Comparison of ENCODE assay signal across 18 cellular contexts in the genomic region with DNA sequence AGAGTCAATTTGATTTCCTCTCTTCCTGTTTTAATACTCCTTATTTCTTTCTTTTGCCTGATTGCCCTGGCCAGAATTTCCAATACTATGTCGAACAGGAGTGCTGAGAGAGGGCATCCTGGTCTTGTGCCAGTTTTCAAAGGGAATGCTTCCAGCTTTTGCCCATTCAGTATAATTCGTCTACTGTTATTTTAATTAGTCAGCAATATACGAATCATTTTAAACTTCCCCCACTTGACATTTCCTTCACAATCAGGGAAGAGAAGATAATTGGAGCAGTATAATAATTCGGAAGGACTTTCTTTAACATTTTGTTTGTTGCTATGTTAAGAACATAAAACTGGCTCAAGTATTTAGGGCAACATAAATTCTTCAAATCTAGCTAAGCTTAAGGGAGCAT.
DNase-seq lines count a peak whose midpoint lies in the region; FAIRE-seq and TF ChIP-seq lines count a peak whose summit lies in the region.
"Had no signal": no experiment of that assay in that cellular context is flagged by ENCODE, and none has a peak within 500 bp of the region (broad histone marks: within the 10 kb centered on the region; RNA-seq: fewer than 3 reads in every experiment).

No MANE protein-coding gene starts in this region.

- DNase-seq in A172 (ENCODE audit: low spot score) (peak; percentile 5), Daoy (ENCODE audit: low read depth) (peak; percentile 32), MG63 (peak; percentile 20), endothelial cell of umbilical vein (ENCODE audit: low read depth, low spot score) (peak; percentile 46), NCI-H1092 treated with DMSO at 0.1 percent for 48 hours (lab: John Stamatoyannopoulos, UW) (no peak), mesothelial cell of epicardium (ENCODE audit: low spot score in 2 of 2, unreplicated experiment in 2 of 2) (no peak), GM03348 (ENCODE audit: low spot score) (no peak)
- DNase-seq: BE2C; CD8-positive, alpha-beta T cell; COR-L47; DMS53; GOT3; KG1 had no signal

- no peaks in the 10 kb centered on the region for H3K79me2 ChIP-seq in endothelial cell of umbilical vein (ENCODE audit: control insufficient read depth, insufficient read depth, low read length)

- TF ChIP-seq CTCF in endothelial cell of umbilical vein (IDR thresholded peaks at IDR 0.05; ENCODE audit: extremely low read depth in 1 of 2, insufficient read depth in 1 of 2, low read depth in 1 of 2, low read length in 2 of 2) (no peak), mesothelial cell of epicardium (IDR thresholded peaks at IDR 0.05; ENCODE audit: unreplicated experiment) (no peak)

- H3K4me3 ChIP-seq in MG63, result no peak overlapping the region
- no peak overlapping the region for H3K4me3 ChIP-seq in endothelial cell of umbilical vein (replicated peaks in 1 of 3; ENCODE audit: insufficient read depth in 1 of 3, low read depth in 1 of 3, low read length in 3 of 3)
- H3K4me3 ChIP-seq: GM12878, HAP-1 had no signal

- no peak for FAIRE-seq in endothelial cell of umbilical vein (lab: Jason Lieb, UNC)
- FAIRE-seq: A204.1, GM12878, GM18507 had no signal

- H3K4me3 Mint-ChIP-seq in mesothelial cell of epicardium, result no peak overlapping the region
- H3K4me3 Mint-ChIP-seq: CD8-positive, alpha-beta T cell had no signal

- dilution Hi-C loops in endothelial cell of umbilical vein (cut with MboI; ENCODE audit: extremely low pct_ligation_motif_present, low sequenced_read_pairs), result no loop called here

- H2AFZ ChIP-seq in endothelial cell of umbilical vein (ENCODE audit: low read depth, low read length), result no peak overlapping the region

- no peak overlapping the region for H3K9ac ChIP-seq in endothelial cell of umbilical vein (replicated peaks; ENCODE audit: extremely low read depth, insufficient read depth, low read length)

- H3K36me3 Mint-ChIP-seq in mesothelial cell of epicardium, result no peaks in the 10 kb centered on the region
- H3K36me3 Mint-ChIP-seq: CD8-positive, alpha-beta T cell had no signal

- H3K9me3 ChIP-seq in MG63 (no peaks in the 10 kb centered on the region), endothelial cell of umbilical vein (replicated peaks; ENCODE audit: control insufficient read depth, insufficient read depth, low read length) (peaks cover 2% of the 10 kb centered on the region)
- H3K9me3 ChIP-seq: BE2C, HAP-1 had no signal

- no peak overlapping the region for H3K27ac ChIP-seq in endothelial cell of umbilical vein (ENCODE audit: insufficient read depth, low read depth, low read length)
- H3K27ac ChIP-seq: C4-2B had no signal

- intact Hi-C loops in endothelial cell of umbilical vein (cut with micrococcal nuclease), result no loop called here

- H3K27me3 ChIP-seq in MG63 (no peaks in the 10 kb centered on the region), endothelial cell of umbilical vein (ENCODE audit: control insufficient read depth in 2 of 2, insufficient read depth in 2 of 2, low read length in 2 of 2) (no peaks in the 10 kb centered on the region)
- H3K27me3 ChIP-seq: BE2C had no signal

- no peak overlapping the region for H3K4me2 ChIP-seq in endothelial cell of umbilical vein (ENCODE audit: insufficient read depth, low read length)

- peaks cover 16% of the 10 kb centered on the region for H3K9me3 Mint-ChIP-seq in mesothelial cell of epicardium

- CTCF ChIA-PET in endothelial cell of umbilical vein (lab: Charles Lee), result interaction anchor here (1.1 kb wide), 1 partner anchor 18 kb away, joined by 3 read pairs; no protein-coding TSS in a partner anchor

- H3K27me3 Mint-ChIP-seq in mesothelial cell of epicardium (ENCODE audit: low read depth), result no peaks in the 10 kb centered on the region

- no TSS peak for BruUV-seq in endothelial cell of umbilical vein (replicated peaks; lab: Mats Ljungman, UMichigan)

- H3K36me3 ChIP-seq in MG63, result no peaks in the 10 kb centered on the region
- no peaks in the 10 kb centered on the region for H3K36me3 ChIP-seq in endothelial cell of umbilical vein (ENCODE audit: control insufficient read depth in 2 of 2, extremely low read depth in 1 of 2, insufficient read depth in 2 of 2, low read length in 2 of 2)
- H3K36me3 ChIP-seq: BE2C, HAP-1 had no signal

- no peaks in the 10 kb centered on the region for H4K20me1 ChIP-seq in endothelial cell of umbilical vein (replicated peaks; ENCODE audit: control insufficient read depth, extremely low read depth, insufficient read depth, low read length)

- no peaks in the 10 kb centered on the region for H3K4me1 Mint-ChIP-seq in mesothelial cell of epicardium

- H3K27ac Mint-ChIP-seq in mesothelial cell of epicardium, result no peak overlapping the region
- H3K27ac Mint-ChIP-seq: CD8-positive, alpha-beta T cell had no signal

- POLR2A ChIA-PET in endothelial cell of umbilical vein (lab: Charles Lee), result no interaction called here

- no peak for TF ChIP-seq POLR2A in endothelial cell of umbilical vein (IDR thresholded peaks at IDR 0.05; ENCODE audit: low read depth, low read length)

- H3K9me1 ChIP-seq in endothelial cell of umbilical vein (replicated peaks; ENCODE audit: control insufficient read depth, extremely low read depth, insufficient read depth, low read length), result no peaks in the 10 kb centered on the region

- no peaks in the 10 kb centered on the region for H3K4me1 ChIP-seq in endothelial cell of umbilical vein (ENCODE audit: control insufficient read depth, extremely low read depth, insufficient read depth, low read length)
- H3K4me1 ChIP-seq: BE2C, HAP-1 had no signal

TF ChIP-seq in endothelial cell of umbilical vein, 7 proteins besides CTCF, POLR2A, EP300 and RAD21:
- TF ChIP-seq EZH2 (IDR thresholded peaks at IDR 0.05; ENCODE audit: borderline replicate concordance, low read depth, low read length, severe bottlenecking) (no peak), FOS (IDR thresholded peaks at IDR 0.05; ENCODE audit: borderline replicate concordance, insufficient read depth, low read length) (no peak), MYC (IDR thresholded peaks at IDR 0.05; ENCODE audit: low read depth, low read length) (no peak), JUN (IDR thresholded peaks at IDR 0.05; ENCODE audit: borderline replicate concordance, insufficient read depth, insufficient read length, low read depth) (no peak), POLR2AphosphoS5 (IDR thresholded peaks at IDR 0.05; ENCODE audit: insufficient read depth, low read depth, low read length) (no peak), GATA2 (IDR thresholded peaks at IDR 0.05; ENCODE audit: insufficient read depth, insufficient read length, low read depth, low read length) (no peak), MAX (IDR thresholded peaks at IDR 0.05; ENCODE audit: insufficient read depth, insufficient read length) (no peak)

Comparison
In these comparisons a context has a peak if more than half of its experiments do, and no peak if none do; other contexts are left out.
1. DNase-seq: peak in A172 (single experiment), Daoy (single experiment), MG63 (single experiment) and endothelial cell of umbilical vein (single experiment); none in NCI-H1092 treated with DMSO at 0.1 percent for 48 hours (single experiment), mesothelial cell of epicardium (0 of 2) and GM03348 (single experiment).